1 cellular context compared by ENCODE assay signal in the genomic region with DNA sequence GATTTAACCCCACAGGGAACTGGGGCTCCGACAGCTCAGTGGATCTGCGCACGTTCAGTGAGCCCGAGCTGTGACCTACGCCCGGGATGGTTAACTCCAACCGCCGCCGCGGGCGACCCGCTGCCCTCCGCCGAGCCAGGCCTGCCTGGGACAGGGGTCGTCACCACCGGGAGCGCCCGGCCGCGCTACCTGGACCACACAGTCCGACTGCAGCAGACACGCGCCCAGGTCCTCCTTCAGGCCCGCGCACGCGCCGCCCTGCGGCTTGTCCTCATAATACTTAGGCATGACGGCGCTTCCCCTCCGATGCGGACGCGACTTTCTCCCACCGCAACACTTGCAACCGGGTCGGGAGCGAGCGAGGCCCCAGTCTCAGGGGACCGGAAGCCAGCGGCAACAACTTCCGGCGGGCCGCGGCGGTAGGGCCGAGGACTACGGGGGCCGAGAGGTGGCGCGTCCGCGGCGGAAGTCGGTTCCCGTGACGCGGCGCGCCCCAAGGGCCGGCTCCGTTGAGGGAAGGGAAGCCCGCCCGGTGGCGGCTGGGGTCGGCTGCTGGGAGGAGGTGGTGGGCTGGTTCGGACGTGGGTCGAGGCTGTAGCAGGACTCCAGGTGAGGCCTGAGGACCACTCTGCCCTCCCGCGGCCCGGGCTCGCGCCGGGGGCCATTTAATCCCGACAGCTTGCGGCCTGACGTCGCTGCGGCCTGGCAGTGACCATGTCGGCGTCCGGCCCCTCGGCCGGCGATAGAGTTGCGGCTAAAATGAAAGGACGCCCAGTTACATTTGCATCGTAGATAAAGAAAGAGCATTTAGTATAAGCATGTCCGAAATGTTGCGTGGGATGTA.
A peak's percentile ranks its signal among the peaks of the same experiment; 100 is the strongest.
TF ChIP-seq lines count a peak whose summit lies in the region.

A gene with protein sequence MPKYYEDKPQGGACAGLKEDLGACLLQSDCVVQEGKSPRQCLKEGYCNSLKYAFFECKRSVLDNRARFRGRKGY (minus strand): TSS at position 395 of the 844 bp plus-strand sequence. CDS start 107 bp downstream, at position 288.
Gene UNC50, plus strand, starts transcription at position 472 of the 844 bp plus-strand sequence. CDS start 1,171 bp downstream, outside the sequence.

TF ChIP-seq in K562, 482 proteins besides CTCF, POLR2A, EP300 and RAD21 (continued from another document and continues in another):
- TF ChIP-seq HES1 (IDR thresholded peaks at IDR 0.05; ENCODE audit: low read depth) (no peak), HDAC8 (tag; IDR thresholded peaks at IDR 0.05) (peak; percentile 46; the same call in 1 of the 2 replicates), PTRF (tag; IDR thresholded peaks at IDR 0.05) (no peak), MXI1 (IDR thresholded peaks at IDR 0.05; ENCODE audit: low read depth, low read length) (no peak), ZNF347 (CRISPR knock-in tag; IDR thresholded peaks at IDR 0.05; ENCODE audit: low read depth) (no peak), USF1 (CRISPR knock-in tag; IDR thresholded peaks at IDR 0.05) (peak; percentile 41; the same call in 1 of the 2 replicates), ARNT (IDR thresholded peaks at IDR 0.05) (no peak), SETDB1 (IDR thresholded peaks at IDR 0.05; ENCODE audit: low read length) (no peak), MEF2D (tag; conservative IDR thresholded peaks at IDR 0.05; ENCODE audit: low read depth) (no peak), ZNF561 (CRISPR knock-in tag; conservative IDR thresholded peaks at IDR 0.05) (no peak), ZNF445 (CRISPR knock-in tag; IDR thresholded peaks at IDR 0.05; ENCODE audit: low read depth) (no peak), MLLT1 (IDR thresholded peaks at IDR 0.05) (no peak; a peak in 1 of 4 replicates), KDM1A (IDR thresholded peaks at IDR 0.05) (no peak), HEY1 (CRISPR knock-in tag; IDR thresholded peaks at IDR 0.05; ENCODE audit: borderline replicate concordance) (no peak), NR2C1 (IDR thresholded peaks at IDR 0.05) (peak; percentile 74; the same call in 1 of the 2 replicates), NR2C1 (tag; IDR thresholded peaks at IDR 0.05) (peak; percentile 71), ZNF436 (CRISPR knock-in tag; IDR thresholded peaks at IDR 0.05) (no peak), PHF8 (IDR thresholded peaks at IDR 0.05; ENCODE audit: borderline replicate concordance, low read length) (peak; percentile 99), ZZZ3 (IDR thresholded peaks at IDR 0.05) (no peak), JUND (IDR thresholded peaks at IDR 0.05; ENCODE audit: borderline replicate concordance, low read depth, low read length) (peak; percentile 34; the same call in 1 of the 2 replicates), JUND (tag; IDR thresholded peaks at IDR 0.05; ENCODE audit: borderline replicate concordance, low read depth, low read length) (no peak; the same call in 2 of the 3 replicates), ZNF780A (CRISPR knock-in tag; IDR thresholded peaks at IDR 0.05) (no peak), DACH1 (IDR thresholded peaks at IDR 0.05; ENCODE audit: partially characterized antibody) (no peak), POU5F1 (IDR thresholded peaks at IDR 0.05; ENCODE audit: borderline replicate concordance, low read depth, low read length, partially characterized antibody) (peak; percentile 72), ZNF253 (CRISPR knock-in tag; conservative IDR thresholded peaks at IDR 0.05) (peak; percentile 59; the same call in 1 of the 2 replicates), ZKSCAN8 (CRISPR knock-in tag; IDR thresholded peaks at IDR 0.05) (no peak), HMGN3 (IDR thresholded peaks at IDR 0.05; ENCODE audit: borderline replicate concordance, extremely low read depth, insufficient read length, low read depth, low read length) (peak; percentile 55), ZNF717 (CRISPR knock-in tag; IDR thresholded peaks at IDR 0.05) (no peak), POLR2B (IDR thresholded peaks at IDR 0.05; ENCODE audit: low read depth, partially characterized antibody) (peak; percentile 89), ARHGAP35 (IDR thresholded peaks at IDR 0.05; ENCODE audit: partially characterized antibody) (no peak), KDM5B (IDR thresholded peaks at IDR 0.05; ENCODE audit: insufficient replicate concordance, low read depth, low read length) (peak; percentile 93), SRF (CRISPR knock-in tag; IDR thresholded peaks at IDR 0.05) (no peak), ZEB2 (IDR thresholded peaks at IDR 0.05) (no peak), RBM25 (IDR thresholded peaks at IDR 0.05; ENCODE audit: low read depth, low read length, severe bottlenecking) (no peak), ZNF764 (CRISPR knock-in tag; IDR thresholded peaks at IDR 0.05; ENCODE audit: low read depth) (no peak), TGIF2 (CRISPR knock-in tag; IDR thresholded peaks at IDR 0.05) (peak; percentile 84), POLR3G (IDR thresholded peaks at IDR 0.05; ENCODE audit: extremely low read depth, insufficient read length, insufficient replicate concordance) (no peak), MYC (IDR thresholded peaks at IDR 0.05; ENCODE audit: low read depth, low read length) (peak; percentile 68; the same call in 1 of the 2 replicates), MYC (CRISPR knock-in tag; IDR thresholded peaks at IDR 0.05; ENCODE audit: borderline replicate concordance, low read depth) (no peak), MEIS2 (IDR thresholded peaks at IDR 0.05; ENCODE audit: partially characterized antibody) (no peak), MAX (CRISPR knock-in tag; IDR thresholded peaks at IDR 0.05) (peak; percentile 88), ZNF184 (CRISPR knock-in tag; IDR thresholded peaks at IDR 0.05) (no peak), XRCC5 (IDR thresholded peaks at IDR 0.05; ENCODE audit: low read depth, low read length) (no peak; the same call in 1 of the 2 replicates), RBFOX2 (IDR thresholded peaks at IDR 0.05; ENCODE audit: low read depth, low read length) (peak; percentile 98), ZC3H8 (IDR thresholded peaks at IDR 0.05) (no peak), SAFB (IDR thresholded peaks at IDR 0.05; ENCODE audit: borderline replicate concordance, low read depth, low read length) (no peak), HIVEP1 (CRISPR knock-in tag; IDR thresholded peaks at IDR 0.05) (no peak), CUX1 (CRISPR knock-in tag; IDR thresholded peaks at IDR 0.05) (no peak), CCNT2 (IDR thresholded peaks at IDR 0.05; ENCODE audit: borderline replicate concordance, extremely low read depth, insufficient read length, low read depth, low read length) (no peak), TBL1XR1 (IDR thresholded peaks at IDR 0.05; ENCODE audit: low read length in 2 of 2) (peak in 1 of 2 experiments; percentile 33; a peak in 1 of 4 replicates), PHF20 (IDR thresholded peaks at IDR 0.05; ENCODE audit: partially characterized antibody) (peak; percentile 95)
- TF ChIP-seq, protein P1, sequence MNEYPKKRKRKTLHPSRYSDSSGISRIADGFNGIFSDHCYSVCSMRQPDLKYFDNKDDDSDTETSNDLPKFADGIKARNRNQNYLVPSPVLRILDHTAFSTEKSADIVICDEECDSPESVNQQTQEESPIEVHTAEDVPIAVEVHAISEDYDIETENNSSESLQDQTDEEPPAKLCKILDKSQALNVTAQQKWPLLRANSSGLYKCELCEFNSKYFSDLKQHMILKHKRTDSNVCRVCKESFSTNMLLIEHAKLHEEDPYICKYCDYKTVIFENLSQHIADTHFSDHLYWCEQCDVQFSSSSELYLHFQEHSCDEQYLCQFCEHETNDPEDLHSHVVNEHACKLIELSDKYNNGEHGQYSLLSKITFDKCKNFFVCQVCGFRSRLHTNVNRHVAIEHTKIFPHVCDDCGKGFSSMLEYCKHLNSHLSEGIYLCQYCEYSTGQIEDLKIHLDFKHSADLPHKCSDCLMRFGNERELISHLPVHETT (CRISPR knock-in tag; conservative IDR thresholded peaks at IDR 0.05 in 1 of 2, IDR thresholded peaks at IDR 0.05 in 1 of 2), result peak in 1 of 2 experiments; percentile 90; a peak in 2 of 4 replicates
- TF ChIP-seq, protein P2, sequence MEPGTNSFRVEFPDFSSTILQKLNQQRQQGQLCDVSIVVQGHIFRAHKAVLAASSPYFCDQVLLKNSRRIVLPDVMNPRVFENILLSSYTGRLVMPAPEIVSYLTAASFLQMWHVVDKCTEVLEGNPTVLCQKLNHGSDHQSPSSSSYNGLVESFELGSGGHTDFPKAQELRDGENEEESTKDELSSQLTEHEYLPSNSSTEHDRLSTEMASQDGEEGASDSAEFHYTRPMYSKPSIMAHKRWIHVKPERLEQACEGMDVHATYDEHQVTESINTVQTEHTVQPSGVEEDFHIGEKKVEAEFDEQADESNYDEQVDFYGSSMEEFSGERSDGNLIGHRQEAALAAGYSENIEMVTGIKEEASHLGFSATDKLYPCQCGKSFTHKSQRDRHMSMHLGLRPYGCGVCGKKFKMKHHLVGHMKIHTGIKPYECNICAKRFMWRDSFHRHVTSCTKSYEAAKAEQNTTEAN (CRISPR knock-in tag; IDR thresholded peaks at IDR 0.05), result no peak
- TF ChIP-seq, protein P3, sequence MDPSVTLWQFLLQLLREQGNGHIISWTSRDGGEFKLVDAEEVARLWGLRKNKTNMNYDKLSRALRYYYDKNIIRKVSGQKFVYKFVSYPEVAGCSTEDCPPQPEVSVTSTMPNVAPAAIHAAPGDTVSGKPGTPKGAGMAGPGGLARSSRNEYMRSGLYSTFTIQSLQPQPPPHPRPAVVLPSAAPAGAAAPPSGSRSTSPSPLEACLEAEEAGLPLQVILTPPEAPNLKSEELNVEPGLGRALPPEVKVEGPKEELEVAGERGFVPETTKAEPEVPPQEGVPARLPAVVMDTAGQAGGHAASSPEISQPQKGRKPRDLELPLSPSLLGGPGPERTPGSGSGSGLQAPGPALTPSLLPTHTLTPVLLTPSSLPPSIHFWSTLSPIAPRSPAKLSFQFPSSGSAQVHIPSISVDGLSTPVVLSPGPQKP (CRISPR knock-in tag; IDR thresholded peaks at IDR 0.05), result no peak
- TF ChIP-seq, protein P4, sequence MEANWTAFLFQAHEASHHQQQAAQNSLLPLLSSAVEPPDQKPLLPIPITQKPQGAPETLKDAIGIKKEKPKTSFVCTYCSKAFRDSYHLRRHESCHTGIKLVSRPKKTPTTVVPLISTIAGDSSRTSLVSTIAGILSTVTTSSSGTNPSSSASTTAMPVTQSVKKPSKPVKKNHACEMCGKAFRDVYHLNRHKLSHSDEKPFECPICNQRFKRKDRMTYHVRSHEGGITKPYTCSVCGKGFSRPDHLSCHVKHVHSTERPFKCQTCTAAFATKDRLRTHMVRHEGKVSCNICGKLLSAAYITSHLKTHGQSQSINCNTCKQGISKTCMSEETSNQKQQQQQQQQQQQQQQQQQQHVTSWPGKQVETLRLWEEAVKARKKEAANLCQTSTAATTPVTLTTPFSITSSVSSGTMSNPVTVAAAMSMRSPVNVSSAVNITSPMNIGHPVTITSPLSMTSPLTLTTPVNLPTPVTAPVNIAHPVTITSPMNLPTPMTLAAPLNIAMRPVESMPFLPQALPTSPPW (CRISPR knock-in tag; IDR thresholded peaks at IDR 0.05), result peak; percentile 73
